14 cellular contexts compared by ENCODE assay signal in the genomic region with DNA sequence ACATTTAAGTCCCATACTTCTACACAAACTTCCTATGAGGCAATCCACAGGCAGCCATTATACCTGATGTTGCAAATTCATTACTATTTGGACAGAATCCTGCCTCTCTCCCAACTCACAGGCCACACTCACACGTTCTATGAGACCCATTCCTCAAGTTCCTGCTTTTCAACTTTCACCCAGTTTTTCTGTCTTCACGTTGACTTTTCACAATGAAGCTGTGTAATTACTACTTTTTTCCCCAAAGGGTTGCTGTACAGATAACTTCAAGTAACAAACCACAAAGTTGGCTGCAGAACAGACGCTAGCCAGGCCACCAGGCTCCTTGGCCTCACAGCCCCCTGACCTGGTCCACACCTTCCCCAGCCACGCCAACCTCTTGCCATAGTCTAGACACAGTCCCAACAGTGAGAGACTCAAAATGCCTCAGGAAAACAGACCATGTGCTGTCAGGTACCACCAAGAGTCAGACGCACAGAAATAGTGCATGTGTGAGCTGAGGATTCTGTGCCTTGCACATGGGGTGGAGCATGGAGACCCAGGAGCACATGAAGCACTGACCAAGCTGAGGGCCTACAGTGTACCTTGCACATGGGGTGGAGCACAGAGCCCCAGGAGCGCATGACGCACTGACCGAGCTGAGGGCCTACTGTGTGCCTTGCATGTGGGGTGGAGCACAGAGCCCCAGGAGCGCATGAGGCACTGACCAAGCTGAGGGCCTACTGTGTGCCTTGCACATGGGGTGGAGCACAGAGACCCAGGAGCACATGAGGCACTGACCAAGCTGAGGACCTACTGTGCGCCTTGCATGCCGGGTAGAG.
"Had no signal": no experiment of that assay in that cellular context is flagged by ENCODE, and none has a peak within 500 bp of the region (broad histone marks: within the 10 kb centered on the region; RNA-seq: fewer than 3 reads in every experiment).

No MANE protein-coding gene starts in this region.

- H3K27ac ChIP-seq: gastrocnemius medialis, heart right ventricle, pancreas, skin epidermis, tibial artery, vagina, VCaP had no signal

- H3K27ac Mint-ChIP-seq: activated CD8-positive, alpha-beta T cell treated with anti-CD3 and anti-CD28 coated beads for 36 hours had no signal

- H3K9me3 Mint-ChIP-seq: activated CD8-positive, alpha-beta T cell treated with anti-CD3 and anti-CD28 coated beads for 36 hours had no signal

- DNase-seq: activated CD8-positive, alpha-beta memory T cell treated with anti-CD3 and anti-CD28 coated beads, Interleukin-2, amount 50 U/mL, for 48 hours; activated CD8-positive, alpha-beta T cell treated with anti-CD3 and anti-CD28 coated beads for 36 hours; activated naive CD4-positive, alpha-beta T cell treated with anti-CD3 and anti-CD28 coated beads, Interleukin-2, amount 50 U/mL, for 16 hours; amniotic stem cell; gastrocnemius medialis; heart right ventricle; islet precursor cell; retina; T1000; tibial artery had no signal

- H3K4me3 Mint-ChIP-seq: activated CD8-positive, alpha-beta T cell treated with anti-CD3 and anti-CD28 coated beads for 36 hours had no signal

- H3K9me3 ChIP-seq: gastrocnemius medialis, heart right ventricle, pancreas, tibial artery, vagina had no signal

- H3K27me3 ChIP-seq: gastrocnemius medialis, heart right ventricle, pancreas, tibial artery, vagina had no signal

- H3K27me3 Mint-ChIP-seq: activated CD8-positive, alpha-beta T cell treated with anti-CD3 and anti-CD28 coated beads for 36 hours had no signal

- H3K4me1 ChIP-seq: gastrocnemius medialis, pancreas, tibial artery, vagina had no signal

- H3K36me3 ChIP-seq: gastrocnemius medialis, pancreas, vagina had no signal

- H3K4me3 ChIP-seq: gastrocnemius medialis, heart right ventricle, pancreas, skin epidermis, tibial artery, vagina had no signal
